11 cellular contexts compared by ENCODE assay signal in the genomic region with DNA sequence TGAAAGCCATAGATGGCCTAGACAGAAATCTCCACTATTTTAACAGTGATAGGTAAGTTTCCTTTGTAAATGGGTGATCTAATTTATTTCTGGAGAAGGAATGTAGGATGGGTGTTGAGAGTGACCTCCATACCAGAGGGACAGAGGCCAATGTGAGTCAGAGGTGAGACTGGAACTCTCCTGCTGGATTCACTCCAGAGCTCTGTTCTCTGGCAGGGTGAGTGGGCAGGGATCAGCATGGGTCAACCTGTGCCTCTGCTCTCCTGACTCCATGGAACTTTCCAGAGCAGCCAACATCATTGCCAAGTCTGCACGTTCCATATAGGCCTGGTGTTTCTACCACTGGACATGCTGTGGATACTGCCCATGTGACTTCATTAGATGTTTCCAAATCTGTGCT.
"Had no signal": no experiment of that assay in that cellular context is flagged by ENCODE, and none has a peak within 500 bp of the region (broad histone marks: within the 10 kb centered on the region; RNA-seq: fewer than 3 reads in every experiment).

No MANE protein-coding gene starts in this region.

- H3K4me1 ChIP-seq: lower lobe of right lung, sigmoid colon, suprapubic skin had no signal

- DNase-seq: activated CD4-positive, alpha-beta memory T cell treated with anti-CD3 and anti-CD28 coated beads for 36 hours; activated gamma-delta T cell; activated T-cell treated with anti-CD3 and anti-CD28 coated beads, Interleukin-2, amount 50 U/mL, for 4 hours; heart right ventricle; lower lobe of right lung; sigmoid colon; stimulated activated CD4-positive, alpha-beta T cell treated with anti-CD3 and anti-CD28 coated beads, Interleukin-2, amount 100 ng/mL, for 48 hours; stimulated activated naive CD4-positive, alpha-beta T cell treated with Interleukin-2 at 50 U/mL for 16 hours; SW 1271 had no signal

- H3K4me3 ChIP-seq: heart right ventricle, lower lobe of right lung, sigmoid colon, suprapubic skin had no signal

- H3K27me3 ChIP-seq: heart right ventricle, sigmoid colon, suprapubic skin had no signal

- H3K36me3 ChIP-seq: sigmoid colon had no signal

- H3K27ac ChIP-seq: heart right ventricle, lower lobe of right lung, sigmoid colon, suprapubic skin, VCaP had no signal

- H3K9me3 ChIP-seq: heart right ventricle, lower lobe of right lung, sigmoid colon, suprapubic skin had no signal

- ATAC-seq: activated T-cell treated with anti-CD3 and anti-CD28 coated beads, Interleukin-2, amount 50 U/mL, for 4 hours; lower lobe of right lung had no signal
